Comparison of ENCODE assay signal across 16 cellular contexts in the genomic region with DNA sequence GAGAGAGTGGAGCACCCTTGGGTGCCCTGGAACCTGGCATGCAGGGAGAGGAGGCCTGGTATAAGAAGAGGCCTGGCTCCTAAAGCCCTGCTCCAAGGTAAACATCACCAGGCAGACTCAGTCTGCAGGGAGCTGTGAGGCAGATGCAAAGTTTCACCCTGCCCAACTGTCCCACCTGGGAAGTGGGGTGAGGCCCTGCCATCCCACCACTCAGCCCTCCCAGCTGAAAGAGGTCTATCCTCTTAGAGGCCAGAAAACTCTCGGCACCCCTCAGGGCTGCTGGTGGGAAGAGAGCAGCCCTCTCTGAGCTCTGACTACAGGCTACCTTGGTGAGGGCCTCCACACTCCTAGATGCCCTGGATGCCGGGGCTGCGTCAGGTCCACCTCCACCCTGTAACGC.
DNase-seq lines count a peak whose midpoint lies in the region; ATAC-seq and TF ChIP-seq lines count a peak whose summit lies in the region.
"Had no signal": no experiment of that assay in that cellular context is flagged by ENCODE, and none has a peak within 500 bp of the region (broad histone marks: within the 10 kb centered on the region; RNA-seq: fewer than 3 reads in every experiment).

No MANE protein-coding gene starts in this region.

- H3K36me3 Mint-ChIP-seq in natural killer cell treated with Interleukin-12 subunit alpha and Interleukin-12 subunit beta and Interleukin-15 and Interleukin-18, amount 100 ng/mL, for 72 hours = no peaks in the 10 kb centered on the region
- H3K36me3 Mint-ChIP-seq in natural killer cell (no peaks in the 10 kb centered on the region), endodermal cell (ENCODE audit: low read depth) (no peaks in the 10 kb centered on the region), neural progenitor cell (no peaks in the 10 kb centered on the region)
- H3K36me3 Mint-ChIP-seq: CD14-positive monocyte; CD8-positive, alpha-beta T cell had no signal

- no peaks in the 10 kb centered on the region for H3K9me3 Mint-ChIP-seq in natural killer cell treated with Interleukin-12 subunit alpha and Interleukin-12 subunit beta and Interleukin-15 and Interleukin-18, amount 100 ng/mL, for 72 hours
- H3K9me3 Mint-ChIP-seq in natural killer cell (no peaks in the 10 kb centered on the region), endodermal cell (no peaks in the 10 kb centered on the region), neural progenitor cell (no peaks in the 10 kb centered on the region)
- H3K9me3 Mint-ChIP-seq in stimulated activated naive CD8-positive, alpha-beta T cell treated with anti-CD3 and anti-CD28 coated beads, Interleukin-15, amount 100 ng/mL, for 72 hours = no peaks in the 10 kb centered on the region
- H3K9me3 Mint-ChIP-seq: CD8-positive, alpha-beta T cell had no signal

- H3K27ac Mint-ChIP-seq in natural killer cell treated with Interleukin-12 subunit alpha and Interleukin-12 subunit beta and Interleukin-15 and Interleukin-18, amount 100 ng/mL, for 72 hours = no peak overlapping the region
- H3K27ac Mint-ChIP-seq in natural killer cell (no peak overlapping the region), endodermal cell (no peak overlapping the region), neural progenitor cell (no peak overlapping the region)
- no peak overlapping the region for H3K27ac Mint-ChIP-seq in stimulated activated naive CD8-positive, alpha-beta T cell treated with anti-CD3 and anti-CD28 coated beads, Interleukin-15, amount 100 ng/mL, for 72 hours
- H3K27ac Mint-ChIP-seq: CD14-positive monocyte; CD8-positive, alpha-beta T cell had no signal

- H2AFZ ChIP-seq in neuronal stem cell (ENCODE audit: low read length) (no peak overlapping the region), neural progenitor cell (replicated peaks) (no peak overlapping the region)
- H2AFZ ChIP-seq: GM23248 had no signal

- no peaks in the 10 kb centered on the region for H3K4me1 ChIP-seq in endodermal cell (ENCODE audit: control insufficient read depth, insufficient read depth, low read length)
- H3K4me1 ChIP-seq in neuronal stem cell (ENCODE audit: control insufficient read depth in 2 of 2, insufficient read depth in 1 of 2, low read depth in 1 of 2, low read length in 2 of 2) = peaks cover 0 to 8% of the 10 kb centered on the region in 2 donors
- H3K4me1 ChIP-seq in neural progenitor cell = peaks cover 13% of the 10 kb centered on the region

- H2BK12ac ChIP-seq in neuronal stem cell (ENCODE audit: low read length) = no peak overlapping the region

- H2AK5ac ChIP-seq in neuronal stem cell (ENCODE audit: low read depth, low read length) = peak overlapping the region; percentile 12

- no peaks in the 10 kb centered on the region for H3F3A ChIP-seq in neural progenitor cell (ENCODE audit: low read depth)

- no peak for TF ChIP-seq CTCF in natural killer cell (IDR thresholded peaks at IDR 0.05)
- no peak for TF ChIP-seq CTCF in endodermal cell (conservative IDR thresholded peaks at IDR 0.05)
- TF ChIP-seq CTCF in neural progenitor cell (IDR thresholded peaks at IDR 0.05) = no peak

- H3K79me2 ChIP-seq in neural progenitor cell (ENCODE audit: low read depth) = no peaks in the 10 kb centered on the region

- H3K27ac ChIP-seq in endodermal cell (ENCODE audit: low read depth, low read length) = no peak overlapping the region
- no peak overlapping the region for H3K27ac ChIP-seq in neuronal stem cell (replicated peaks; ENCODE audit: low read length)
- no peak overlapping the region for H3K27ac ChIP-seq in neural progenitor cell
- H3K27ac ChIP-seq: GM23248, HL-60 had no signal

- H3K4me2 ChIP-seq in neuronal stem cell (ENCODE audit: insufficient read depth, low read length, poor library complexity, severe bottlenecking) = no peak overlapping the region
- no peak overlapping the region for H3K4me2 ChIP-seq in neural progenitor cell

- H3K4ac ChIP-seq in neuronal stem cell (ENCODE audit: low read length) = no peak overlapping the region

- no peaks in the 10 kb centered on the region for H3K27me3 ChIP-seq in endodermal cell (ENCODE audit: control insufficient read depth, insufficient read depth, low read length, poor library complexity, severe bottlenecking)
- H3K27me3 ChIP-seq in neuronal stem cell (ENCODE audit: control insufficient read depth in 3 of 3, insufficient read depth in 3 of 3, low read depth in 1 of 3, low read length in 3 of 3) = peaks cover 0 to 5% (median 0%) of the 10 kb centered on the region in 3 experiments
- no peaks in the 10 kb centered on the region for H3K27me3 ChIP-seq in neural progenitor cell

- H3K36me3 ChIP-seq in endodermal cell (ENCODE audit: control insufficient read depth, insufficient read depth, low read length) (no peaks in the 10 kb centered on the region), neuronal stem cell (replicated peaks in 1 of 2; ENCODE audit: control insufficient read depth in 2 of 2, insufficient read depth in 2 of 2, low read length in 2 of 2) (no peaks in the 10 kb centered on the region), neural progenitor cell (no peaks in the 10 kb centered on the region)

- no peak overlapping the region for H3K23ac ChIP-seq in neuronal stem cell (ENCODE audit: low read depth, low read length, poor library complexity)

- H3K18ac ChIP-seq in neuronal stem cell (ENCODE audit: low read length) = no peak overlapping the region

- H2BK5ac ChIP-seq in neuronal stem cell (ENCODE audit: low read length) = no peak overlapping the region

- no peaks in the 10 kb centered on the region for H3K4me1 Mint-ChIP-seq in natural killer cell treated with Interleukin-12 subunit alpha and Interleukin-12 subunit beta and Interleukin-15 and Interleukin-18, amount 100 ng/mL, for 72 hours (ENCODE audit: low read depth in 2 of 2)
- H3K4me1 Mint-ChIP-seq in natural killer cell = no peaks in the 10 kb centered on the region
- peaks cover 7% of the 10 kb centered on the region for H3K4me1 Mint-ChIP-seq in endodermal cell
- peaks cover 34% of the 10 kb centered on the region for H3K4me1 Mint-ChIP-seq in neural progenitor cell
- H3K4me1 Mint-ChIP-seq in stimulated activated naive CD8-positive, alpha-beta T cell treated with anti-CD3 and anti-CD28 coated beads, Interleukin-15, amount 100 ng/mL, for 72 hours = peaks cover 15% of the 10 kb centered on the region
- H3K4me1 Mint-ChIP-seq: CD14-positive monocyte had no signal

- H4K91ac ChIP-seq in neuronal stem cell (ENCODE audit: low read depth, low read length, poor library complexity) = no peak overlapping the region

- intact Hi-C loops in natural killer cell (cut with micrococcal nuclease) = no loop called here

- H4K20me1 ChIP-seq in neural progenitor cell (ENCODE audit: low read depth) = no peaks in the 10 kb centered on the region

- no peak for DNase-seq in natural killer cell treated with Interleukin-12 subunit alpha and Interleukin-12 subunit beta and Interleukin-15 and Interleukin-18, amount 100 ng/mL, for 72 hours (ENCODE audit: low spot score)
- DNase-seq in natural killer cell (no peak), endodermal cell (peak; percentile 32), neuronal stem cell (ENCODE audit: low spot score) (no peak), neural progenitor cell (ENCODE audit: low spot score) (no peak)
- DNase-seq in stimulated activated naive CD8-positive, alpha-beta T cell treated with anti-CD3 and anti-CD28 coated beads, Interleukin-15, amount 100 ng/mL, for 72 hours = no peak
- DNase-seq: COR-L47, DMS153, DMS79 treated with DMSO at 0.1 percent for 48 hours, EL, GM23248 had no signal

- H4K8ac ChIP-seq in neuronal stem cell (ENCODE audit: low read depth, low read length) = no peak overlapping the region

- no peak overlapping the region for H3K4me3 Mint-ChIP-seq in natural killer cell treated with Interleukin-12 subunit alpha and Interleukin-12 subunit beta and Interleukin-15 and Interleukin-18, amount 100 ng/mL, for 72 hours
- H3K4me3 Mint-ChIP-seq in natural killer cell (no peak overlapping the region), endodermal cell (no peak overlapping the region), neural progenitor cell (no peak overlapping the region)
- no peak overlapping the region for H3K4me3 Mint-ChIP-seq in stimulated activated naive CD8-positive, alpha-beta T cell treated with anti-CD3 and anti-CD28 coated beads, Interleukin-15, amount 100 ng/mL, for 72 hours
- H3K4me3 Mint-ChIP-seq: CD14-positive monocyte; CD8-positive, alpha-beta T cell had no signal

- no peak overlapping the region for H2BK120ac ChIP-seq in neuronal stem cell (ENCODE audit: low read depth, low read length)

- H3K9me3 ChIP-seq in endodermal cell (ENCODE audit: control insufficient read depth, low read length) (no peaks in the 10 kb centered on the region), neuronal stem cell (replicated peaks in 1 of 2; ENCODE audit: control insufficient read depth in 2 of 2, insufficient read depth in 1 of 2, low read depth in 1 of 2, low read length in 2 of 2) (no peaks in the 10 kb centered on the region), neural progenitor cell (ENCODE audit: low read depth) (no peaks in the 10 kb centered on the region)

- H3K4me3 ChIP-seq in endodermal cell (ENCODE audit: low read length) (no peak overlapping the region), neuronal stem cell (ENCODE audit: low read length in 2 of 2) (no peak overlapping the region), neural progenitor cell (no peak overlapping the region)
- H3K4me3 ChIP-seq: GM23248 had no signal

- no peaks in the 10 kb centered on the region for H3K79me1 ChIP-seq in neuronal stem cell (ENCODE audit: low read depth, low read length)

- H3K9ac ChIP-seq in endodermal cell (ENCODE audit: extremely low read depth, low read length, poor library complexity, severe bottlenecking) (no peak overlapping the region), neuronal stem cell (ENCODE audit: low read depth, low read length, poor library complexity) (no peak overlapping the region), neural progenitor cell (no peak overlapping the region)
- H3K9ac ChIP-seq: GM23248 had no signal

- H3K27me3 Mint-ChIP-seq in natural killer cell treated with Interleukin-12 subunit alpha and Interleukin-12 subunit beta and Interleukin-15 and Interleukin-18, amount 100 ng/mL, for 72 hours = peaks cover 3 to 23% of the 10 kb centered on the region in 2 donors
- H3K27me3 Mint-ChIP-seq in natural killer cell (ENCODE audit: low read depth in 2 of 2) (peaks cover 11 to 13% of the 10 kb centered on the region in 2 donors), endodermal cell (ENCODE audit: insufficient read depth) (no peaks in the 10 kb centered on the region), neural progenitor cell (ENCODE audit: insufficient read depth, low read depth) (peaks cover 7% of the 10 kb centered on the region)
- H3K27me3 Mint-ChIP-seq in stimulated activated naive CD8-positive, alpha-beta T cell treated with anti-CD3 and anti-CD28 coated beads, Interleukin-15, amount 100 ng/mL, for 72 hours = peaks cover 22% of the 10 kb centered on the region

- no peak overlapping the region for H3K14ac ChIP-seq in neuronal stem cell (ENCODE audit: low read length)

- WGBS in endodermal cell (ENCODE audit: insufficient coverage in 1 of 2, insufficient read length in 1 of 2), 2 experiments = 91 to 100% methylated on average over 1 to 4 of the region's 4 CpGs
- WGBS in neuronal stem cell (ENCODE audit: extremely low coverage in 2 of 2, insufficient read length in 2 of 2, insufficient replicate concordance in 1 of 2), 2 donors = no CpG with 5 or more reads among the region's 4 CpGs

- H2BK15ac ChIP-seq in neuronal stem cell (ENCODE audit: low read length) = no peak overlapping the region

- ATAC-seq in natural killer cell treated with Interleukin-12 subunit alpha and Interleukin-12 subunit beta and Interleukin-15 and Interleukin-18, amount 100 ng/mL, for 72 hours = peak; percentile 13 to 34
- no peak for ATAC-seq in natural killer cell
- ATAC-seq in stimulated activated naive CD8-positive, alpha-beta T cell treated with anti-CD3 and anti-CD28 coated beads, Interleukin-15, amount 100 ng/mL, for 72 hours = no peak
- no peak for ATAC-seq in HG02938 (IDR thresholded peaks at IDR 0.05; ENCODE audit: unreplicated experiment)
- ATAC-seq: CD8-positive, alpha-beta T cell; HCT116 had no signal

Comparison
In these comparisons a context has a peak if more than half of its experiments do, and no peak if none do; other contexts are left out.
1. ATAC-seq: peak in natural killer cell treated with Interleukin-12 subunit alpha and Interleukin-12 subunit beta and Interleukin-15 and Interleukin-18, amount 100 ng/mL, for 72 hours (2 of 2); none in natural killer cell (0 of 3), stimulated activated naive CD8-positive, alpha-beta T cell treated with anti-CD3 and anti-CD28 coated beads, Interleukin-15, amount 100 ng/mL, for 72 hours (single experiment) and HG02938 (single experiment).